Comparison of ENCODE assay signal across 3 cellular contexts in genomic region chr5:54009357-54009756, GRCh38.
TF ChIP-seq lines count a peak whose summit lies in the region.

No MANE protein-coding gene starts in this region.

TF ChIP-seq in A549, 52 proteins besides CTCF, POLR2A, EP300 and RAD21:
- TF ChIP-seq RCOR1 (IDR thresholded peaks at IDR 0.05; ENCODE audit: low read depth, low read length), result no peak
- TF ChIP-seq JUNB (IDR thresholded peaks at IDR 0.05), result no peak
- TF ChIP-seq FOSL2 (IDR thresholded peaks at IDR 0.05), result no peak
- TF ChIP-seq FOSL2 (CRISPR knock-in tag; IDR thresholded peaks at IDR 0.05), result no peak
- TF ChIP-seq ZSCAN20 (CRISPR knock-in tag; IDR thresholded peaks at IDR 0.05), result no peak
- no peak for TF ChIP-seq NFE2L2 (conservative IDR thresholded peaks at IDR 0.05; ENCODE audit: low read length)
- TF ChIP-seq HDAC2 (IDR thresholded peaks at IDR 0.05), result no peak
- no peak for TF ChIP-seq NPAS2 (CRISPR knock-in tag; IDR thresholded peaks at IDR 0.05; ENCODE audit: borderline replicate concordance)
- no peak for TF ChIP-seq ZC3H11A (IDR thresholded peaks at IDR 0.05)
- TF ChIP-seq HEYL (CRISPR knock-in tag; IDR thresholded peaks at IDR 0.05), result no peak
- TF ChIP-seq RARB (CRISPR knock-in tag; IDR thresholded peaks at IDR 0.05), result no peak
- no peak for TF ChIP-seq CBX2 (IDR thresholded peaks at IDR 0.05; ENCODE audit: borderline replicate concordance, low read depth)
- TF ChIP-seq PHF8 (IDR thresholded peaks at IDR 0.05; ENCODE audit: borderline replicate concordance, low read depth), result no peak
- no peak for TF ChIP-seq CHD4 (IDR thresholded peaks at IDR 0.05; ENCODE audit: borderline replicate concordance)
- TF ChIP-seq CEBPB (IDR thresholded peaks at IDR 0.05), result no peak
- no peak for TF ChIP-seq REST (IDR thresholded peaks at IDR 0.05)
- TF ChIP-seq KDM5A (IDR thresholded peaks at IDR 0.05), result no peak

TF ChIP-seq in H1, 55 proteins besides CTCF, POLR2A, EP300 and RAD21:
- TF ChIP-seq CHD7 (IDR thresholded peaks at IDR 0.05; ENCODE audit: insufficient replicate concordance, low read length), result peak; percentile 13
- no peak for TF ChIP-seq BCL11A (IDR thresholded peaks at IDR 0.05; ENCODE audit: low read depth in 2 of 2, low read length in 2 of 2)
- TF ChIP-seq TEAD4 (IDR thresholded peaks at IDR 0.05; ENCODE audit: low read depth, low read length), result 0 out of 2 replicates have a peak, but pooled peaks have one; percentile 2
TF ChIP-seq in H1: peak in this region for 2.

TF ChIP-seq in HepG2, 621 proteins besides CTCF, POLR2A, EP300 and RAD21:
- peak; percentile 30; the same call in 1 of the 2 replicates for TF ChIP-seq ARID5B (CRISPR knock-in tag; IDR thresholded peaks at IDR 0.05)
- TF ChIP-seq TEAD3 (CRISPR knock-in tag; optimal IDR thresholded peaks at IDR 0.05; ENCODE audit: borderline replicate concordance), result peak; percentile 51
- peak; percentile 25; the same call in 1 of the 2 replicates for TF ChIP-seq PAXIP1 (CRISPR knock-in tag; conservative IDR thresholded peaks at IDR 0.05)
- no peak for TF ChIP-seq SOX13 (IDR thresholded peaks at IDR 0.05)
- TF ChIP-seq SOX13 (CRISPR knock-in tag; conservative IDR thresholded peaks at IDR 0.05 in 1 of 2, IDR thresholded peaks at IDR 0.05 in 1 of 2), result peak in 1 of 2 experiments; percentile 58; a peak in 2 of 4 replicates
- TF ChIP-seq MEF2D (CRISPR knock-in tag; IDR thresholded peaks at IDR 0.05), result no peak
- TF ChIP-seq ZKSCAN8 (CRISPR knock-in tag; IDR thresholded peaks at IDR 0.05; ENCODE audit: borderline replicate concordance), result no peak
- no peak for TF ChIP-seq SOX6 (IDR thresholded peaks at IDR 0.05)
- TF ChIP-seq SOX6 (CRISPR knock-in tag; IDR thresholded peaks at IDR 0.05), result peak; percentile 63
- no peak for TF ChIP-seq DBP (CRISPR knock-in tag; IDR thresholded peaks at IDR 0.05; ENCODE audit: not compliant biosample characterization)
- TF ChIP-seq PITX1 (CRISPR knock-in tag; IDR thresholded peaks at IDR 0.05), result no peak
- TF ChIP-seq YEATS2 (CRISPR knock-in tag; IDR thresholded peaks at IDR 0.05; ENCODE audit: borderline replicate concordance), result no peak
- no peak for TF ChIP-seq ZNF749 (CRISPR knock-in tag; IDR thresholded peaks at IDR 0.05; ENCODE audit: borderline replicate concordance)
- TF ChIP-seq ETS1 (CRISPR knock-in tag; IDR thresholded peaks at IDR 0.05), result no peak
- TF ChIP-seq FOXP1 (IDR thresholded peaks at IDR 0.05), result no peak
- TF ChIP-seq FOXP1 (CRISPR knock-in tag; IDR thresholded peaks at IDR 0.05), result peak; percentile 25; the same call in 1 of the 2 replicates
- no peak for TF ChIP-seq KDM6A (CRISPR knock-in tag; IDR thresholded peaks at IDR 0.05; ENCODE audit: low read depth)
- TF ChIP-seq HNRNPH1 (optimal IDR thresholded peaks at IDR 0.05; ENCODE audit: low read depth, low read length), result no peak
- no peak for TF ChIP-seq HOMEZ (CRISPR knock-in tag; IDR thresholded peaks at IDR 0.05; ENCODE audit: low read depth)
